Comparison of ENCODE assay signal across 9 cellular contexts in genomic region chr9:7844283-7844682, GRCh38.
A peak's percentile ranks its signal among the peaks of the same experiment; 100 is the strongest.
DNase-seq lines count a peak whose midpoint lies in the region; ATAC-seq lines count a peak whose summit lies in the region.
"Had no signal": no experiment of that assay in that cellular context is flagged by ENCODE, and none has a peak within 500 bp of the region (broad histone marks: within the 10 kb centered on the region; RNA-seq: fewer than 3 reads in every experiment).

No MANE protein-coding gene starts in this region.

- peak; percentile 50 for ATAC-seq in GM21825 (IDR thresholded peaks at IDR 0.05; ENCODE audit: unreplicated experiment)
- ATAC-seq in stimulated activated memory B cell treated with anti-CD40 and anti-IgM and Interleukin-4, amounts not matched to agents 10 μg/mL and 1 μg/mL and 100 μg/mL, for 72 hours = peak; percentile 53
- no peak for ATAC-seq in HG03520 (IDR thresholded peaks at IDR 0.05; ENCODE audit: unreplicated experiment)
- ATAC-seq: K562 had no signal

- no peaks in the 10 kb centered on the region for H3K9me3 Mint-ChIP-seq in stimulated activated memory B cell treated with anti-CD40 and anti-IgM and Interleukin-4, amounts not matched to agents 10 μg/mL and 1 μg/mL and 100 μg/mL, for 72 hours

- no peak overlapping the region for H3K4me3 Mint-ChIP-seq in stimulated activated memory B cell treated with anti-CD40 and anti-IgM and Interleukin-4, amounts not matched to agents 10 μg/mL and 1 μg/mL and 100 μg/mL, for 72 hours

- no peak overlapping the region for H3K9ac ChIP-seq in NT2/D1 (ENCODE audit: insufficient read length, low read depth)

- H3K9me3 ChIP-seq in NT2/D1 (ENCODE audit: insufficient read depth, low read length) = no peaks in the 10 kb centered on the region; the same call in 1 of the 2 replicates

- DNase-seq in ELR (ENCODE audit: low read depth) (peak; percentile 9), NT2/D1 (ENCODE audit: low read depth, low spot score) (peak; percentile 44), germinal center (ENCODE audit: low spot score) (peak; percentile 3), ecto neural progenitor cell (ENCODE audit: low spot score) (no peak), GM19240 (ENCODE audit: insufficient read length, low spot score) (no peak)

- no peaks in the 10 kb centered on the region for H3K4me1 ChIP-seq in NT2/D1 (ENCODE audit: insufficient read depth, insufficient read length)

- no peaks in the 10 kb centered on the region for H3K27me3 Mint-ChIP-seq in stimulated activated memory B cell treated with anti-CD40 and anti-IgM and Interleukin-4, amounts not matched to agents 10 μg/mL and 1 μg/mL and 100 μg/mL, for 72 hours

- no peak overlapping the region for H3K4me3 ChIP-seq in NT2/D1 (ENCODE audit: insufficient read length, low read depth)
- H3K4me3 ChIP-seq: K562 had no signal

- H3K27me3 ChIP-seq in NT2/D1 (ENCODE audit: insufficient read depth, insufficient read length) = no peaks in the 10 kb centered on the region

- no peaks in the 10 kb centered on the region for H3K36me3 Mint-ChIP-seq in stimulated activated memory B cell treated with anti-CD40 and anti-IgM and Interleukin-4, amounts not matched to agents 10 μg/mL and 1 μg/mL and 100 μg/mL, for 72 hours

- H3K4me1 Mint-ChIP-seq in stimulated activated memory B cell treated with anti-CD40 and anti-IgM and Interleukin-4, amounts not matched to agents 10 μg/mL and 1 μg/mL and 100 μg/mL, for 72 hours = no peaks in the 10 kb centered on the region

- H3K36me3 ChIP-seq in NT2/D1 (ENCODE audit: insufficient read depth, insufficient read length, low read length) = no peaks in the 10 kb centered on the region

- no peak overlapping the region for H3K27ac Mint-ChIP-seq in stimulated activated memory B cell treated with anti-CD40 and anti-IgM and Interleukin-4, amounts not matched to agents 10 μg/mL and 1 μg/mL and 100 μg/mL, for 72 hours

Comparison
In these comparisons a context has a peak if more than half of its experiments do, and no peak if none do; other contexts are left out.
1. DNase-seq: peak in ELR (single experiment), NT2/D1 (single experiment) and germinal center (single experiment); none in ecto neural progenitor cell (single experiment) and GM19240 (single experiment).